8 cellular contexts compared by ENCODE assay signal in genomic region chr7:836429-836828, GRCh38. TPM values are rescaled to one million over a fixed set of nuclear protein-coding genes. Genes with fewer than 3 reads are reported as not detected.
A peak's percentile ranks its signal among the peaks of the same experiment; 100 is the strongest.
DNase-seq lines count a peak whose midpoint lies in the region; TF ChIP-seq lines count a peak whose summit lies in the region.

No MANE protein-coding gene starts in this region.

- H3K4me3 ChIP-seq in GM23248, result no peak overlapping the region

- no peaks in the 10 kb centered on the region for H3K27me3 ChIP-seq in GM23248 (replicated peaks; ENCODE audit: insufficient read depth)

- WGBS in GM23248 (ENCODE audit: low coverage in 1 of 2, low lambda C conversion rate in 2 of 2, missing lambda C conversion rate in 2 of 2), 2 experiments, result 51 to 52% methylated on average over 5 of the region's 5 CpGs

- H3K4me1 ChIP-seq in GM23248 (ENCODE audit: insufficient read depth), result peaks cover 21% of the 10 kb centered on the region

- H3F3A ChIP-seq in GM23248 (ENCODE audit: insufficient read depth), result peaks cover 16% of the 10 kb centered on the region

- H2AFZ ChIP-seq in GM23248, result no peak overlapping the region

- H4K20me1 ChIP-seq in GM23248 (ENCODE audit: insufficient read depth), result no peaks in the 10 kb centered on the region

- TF ChIP-seq CTCF in 22Rv1 (IDR thresholded peaks at IDR 0.05), result peak; percentile 82
- TF ChIP-seq CTCF in GM20000 (IDR thresholded peaks at IDR 0.05; ENCODE audit: extremely low read depth, missing control alignments), result no peak

- no peaks in the 10 kb centered on the region for H3K9me2 ChIP-seq in GM23248 (ENCODE audit: insufficient read depth)

- DNase-seq in GM23248 (peak; percentile 75), astrocyte of the hippocampus (ENCODE audit: low read depth, low spot score) (peak; percentile 47), kidney tubule cell (ENCODE audit: low spot score) (peak; percentile 50), midbrain (lab: John Stamatoyannopoulos, UW) (no peak), NCI-H526 treated with DMSO at 0.1 percent for 48 hours (lab: John Stamatoyannopoulos, UW) (no peak), GM20000 (ENCODE audit: low spot score) (no peak), DMS153 (lab: John Stamatoyannopoulos, UW) (no peak)

- H3K79me2 ChIP-seq in GM23248 (ENCODE audit: insufficient read depth), result peaks cover 72% of the 10 kb centered on the region

- H3K9me3 ChIP-seq in GM23248 (ENCODE audit: low read depth), result no peaks in the 10 kb centered on the region

- no peak overlapping the region for H3K4me2 ChIP-seq in GM23248 (ENCODE audit: unreplicated experiment)

- H3K27ac ChIP-seq in 22Rv1 (peak overlapping the region; percentile 35; the same call in 1 of the 2 replicates), GM23248 (no peak overlapping the region)

- in situ Hi-C loops in GM23248 (cut with MboI), result no loop called here

- no peaks in the 10 kb centered on the region; the same call in 1 of the 2 replicates for H3K36me3 ChIP-seq in GM23248 (ENCODE audit: low read depth)

- 0 out of 2 replicates have a peak overlapping the region, but pooled peaks have one; percentile 17 for H3K9ac ChIP-seq in GM23248

RNA-seq across cellular contexts. Expression of gene SUN1, which starts 4.2 kb away (rescaled TPM):
- 104 and 110 TPM in 2 replicates for total RNA-seq in GM23248 (2014; rRNA removed; shearing (Covaris generic))
- polyA plus RNA-seq in GM23248 (2016; fragmentation: Nextera tagmentation; extraction: Ambion mirVana), result 65.6 and 74.0 TPM in 2 replicates

RNA-seq across cellular contexts. Expression of gene GET4, which starts 39.9 kb away (rescaled TPM):
- 16.7 and 26.8 TPM in 2 replicates for total RNA-seq in GM23248 (2014; rRNA removed; shearing (Covaris generic))
- polyA plus RNA-seq in GM23248 (2016; fragmentation: Nextera tagmentation; extraction: Ambion mirVana), result 25.3 and 26.3 TPM in 2 replicates

Comparison
In these comparisons a context has a peak if more than half of its experiments do, and no peak if none do; other contexts are left out.
1. DNase-seq: peak in GM23248 (single experiment), astrocyte of the hippocampus (single experiment) and kidney tubule cell (single experiment); none in midbrain (single experiment), NCI-H526 treated with DMSO at 0.1 percent for 48 hours (single experiment), GM20000 (single experiment) and DMS153 (single experiment).